ENCODE assay signal across 33 cellular contexts in genomic region chrX:10479508-10479907, GRCh38.
"Had no signal": no experiment of that assay in that cellular context is flagged by ENCODE, and none has a peak within 500 bp of the region (broad histone marks: within the 10 kb centered on the region; RNA-seq: fewer than 3 reads in every experiment).

No MANE protein-coding gene starts in this region.

- H3K36me3 ChIP-seq: adrenal gland, ascending aorta, brain microvascular endothelial cell, breast epithelium, cardiac muscle cell had no signal

- ATAC-seq: activated naive CD4-positive, alpha-beta T cell treated with anti-CD3 and anti-CD28 coated beads, Interleukin-2, amount 50 U/mL, for 72 hours; activated naive CD8-positive, alpha-beta T cell treated with anti-CD3 and anti-CD28 coated beads, Interleukin-2, amount 50 U/mL, for 24 hours; activated T-cell treated with anti-CD3 and anti-CD28 coated beads, Interleukin-2, amount 50 U/mL, for 4 hours; activated T-cell treated with anti-CD3 and anti-CD28 coated beads, Interleukin-2, amount 50 U/mL, for 72 hours; activated T-helper 17 cell treated with anti-CD3 and anti-CD28 coated beads, Interleukin-2, amount 50 U/mL, for 72 hours; body of pancreas had no signal

- H3K4me1 ChIP-seq: adrenal gland, ascending aorta, breast epithelium had no signal

- FAIRE-seq: bronchial epithelial cell had no signal

- H3K4me3 ChIP-seq: adrenal gland, ascending aorta, body of pancreas, breast epithelium, cardiac muscle cell had no signal

- H3K27ac ChIP-seq: adrenal gland, ascending aorta, body of pancreas, brain microvascular endothelial cell, breast epithelium had no signal

- H3K9me3 ChIP-seq: adrenal gland, ascending aorta, body of pancreas, breast epithelium had no signal

- DNase-seq: activated effector memory CD4-positive, alpha-beta T cell treated with anti-CD3 and anti-CD28 coated beads, Interleukin-2, amount 50 U/mL, for 16 hours; activated effector memory CD4-positive, alpha-beta T cell treated with Interleukin-2 at 50 U/mL for 16 hours; activated gamma-delta T cell; activated gamma-delta T cell treated with Interleukin-2 at 50 U/mL for 16 hours; activated naive CD4-positive, alpha-beta T cell; activated naive CD4-positive, alpha-beta T cell treated with anti-CD3 and anti-CD28 coated beads for 36 hours; activated naive CD4-positive, alpha-beta T cell treated with anti-CD3 and anti-CD28 coated beads, Interleukin-2, amount 10 ng/mL, durations not matched to agents 7 days and 5 days; activated naive CD4-positive, alpha-beta T cell treated with anti-CD3 and anti-CD28 coated beads, Interleukin-2, amount 50 U/mL, for 16 hours; activated naive CD4-positive, alpha-beta T cell treated with Interleukin-2 at 50 U/mL for 16 hours; activated naive CD8-positive, alpha-beta T cell treated with anti-CD3 and anti-CD28 coated beads for 36 hours; activated naive CD8-positive, alpha-beta T cell treated with anti-CD3 and anti-CD28 coated beads, Interleukin-2, amount 10 ng/mL, durations not matched to agents 7 days and 5 days; activated naive CD8-positive, alpha-beta T cell treated with anti-CD3 and anti-CD28 coated beads, Interleukin-2, amount 50 U/mL, for 24 hours; activated T-cell treated with anti-CD3 and anti-CD28 coated beads, Interleukin-2, amount 50 U/mL, for 1 hour; activated T-cell treated with anti-CD3 and anti-CD28 coated beads, Interleukin-2, amount 50 U/mL, for 24 hours; activated T-cell treated with anti-CD3 and anti-CD28 coated beads, Interleukin-2, amount 50 U/mL, for 4 hours; activated T-cell treated with anti-CD3 and anti-CD28 coated beads, Interleukin-2, amount 50 U/mL, for 48 hours; activated T-cell treated with anti-CD3 and anti-CD28 coated beads, Interleukin-2, amount 50 U/mL, for 72 hours; adrenal gland; amniotic stem cell; amygdala; anterior cingulate cortex; aorta; body of pancreas; brain microvascular endothelial cell; caudate nucleus; central memory CD4-positive, alpha-beta T cell; cerebellar nuclear complex had no signal

- H3K27me3 ChIP-seq: adrenal gland, ascending aorta, body of pancreas, brain microvascular endothelial cell, cardiac muscle cell had no signal
